In genomic region chr9:100505564-100506159, GRCh38 we compare ENCODE assay signal across 8 cellular contexts.
DNase-seq lines count a peak whose midpoint lies in the region; ATAC-seq and TF ChIP-seq lines count a peak whose summit lies in the region.

No MANE protein-coding gene starts in this region.

- no peak for TF ChIP-seq POLR2A in NB4 (IDR thresholded peaks at IDR 0.05; ENCODE audit: extremely low read depth, insufficient read length)

- ATAC-seq in GM21515 (IDR thresholded peaks at IDR 0.05; ENCODE audit: unreplicated experiment) (peak; percentile 70), HG03196 (IDR thresholded peaks at IDR 0.05; ENCODE audit: unreplicated experiment) (no peak)

- H3K4me3 ChIP-seq in NB4 (ENCODE audit: low read depth, low read length): no peak overlapping the region

- peak; percentile 78 for DNase-seq in ELR (ENCODE audit: low read depth)
- peak; percentile 71 for DNase-seq in NB4 (ENCODE audit: low read depth)
- peak; percentile 2 to 5 for DNase-seq in activated CD8-positive, alpha-beta memory T cell treated with anti-CD3 and anti-CD28 coated beads for 4 hours (ENCODE audit: low read depth in 2 of 2)
- DNase-seq in fibroblast of peridontal ligament (ENCODE audit: extremely low read depth): peak; percentile 41
- peak; percentile 72 for DNase-seq in pons (ENCODE audit: low spot score)
- DNase-seq in DMS153 treated with DMSO at 0.1 percent for 48 hours (lab: John Stamatoyannopoulos, UW; ENCODE audit: unreplicated experiment): no peak

- peak; percentile 83 for TF ChIP-seq CTCF in NB4 (IDR thresholded peaks at IDR 0.05; ENCODE audit: low read depth, low read length)
